In the genomic region with DNA sequence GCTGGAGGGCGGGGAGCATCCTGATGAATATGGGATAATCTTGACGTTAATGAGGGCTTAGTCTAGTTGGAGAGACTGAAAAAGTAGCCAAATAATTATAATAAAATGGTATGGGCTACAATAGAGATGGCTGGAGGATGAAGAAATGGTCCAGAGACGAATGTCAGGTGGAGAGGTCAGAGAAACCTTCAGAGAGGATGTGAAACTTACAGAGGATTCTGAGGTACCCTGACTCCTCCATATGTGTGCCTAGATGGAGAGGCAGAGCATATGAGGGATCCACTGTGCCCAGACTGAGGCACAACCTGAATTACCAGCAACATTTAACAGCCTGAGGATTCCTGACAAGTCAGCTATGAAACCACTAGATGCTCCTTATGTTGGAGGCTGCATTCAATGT, we compare ENCODE assay signal across 29 cellular contexts.
"Had no signal": no experiment of that assay in that cellular context is flagged by ENCODE, and none has a peak within 500 bp of the region (broad histone marks: within the 10 kb centered on the region; RNA-seq: fewer than 3 reads in every experiment).

No MANE protein-coding gene starts in this region.

- H3K4me1 Mint-ChIP-seq: activated CD4-positive, alpha-beta T cell treated with anti-CD3 and anti-CD28 coated beads for 36 hours; nephron progenitor cell; stimulated activated naive B cell treated with anti-CD40 and anti-IgM and Interleukin-4, amounts not matched to agents 10 μg/mL and 1 μg/mL and 100 μg/mL, for 72 hours had no signal

- H3K4me3 ChIP-seq: adrenal gland, body of pancreas, colonic mucosa, esophagus squamous epithelium, left lung, lower lobe of right lung, mucosa of descending colon, psoas muscle, sigmoid colon, stomach, tibial artery, upper lobe of right lung had no signal

- H3K4me3 Mint-ChIP-seq: activated CD4-positive, alpha-beta T cell treated with anti-CD3 and anti-CD28 coated beads for 36 hours; activated naive CD8-positive, alpha-beta T cell; nephron progenitor cell; stimulated activated naive B cell treated with anti-CD40 and anti-IgM and Interleukin-4, amounts not matched to agents 10 μg/mL and 1 μg/mL and 100 μg/mL, for 72 hours had no signal

- H3K9me3 ChIP-seq: adrenal gland, body of pancreas, colonic mucosa, esophagus squamous epithelium, left lung, lower lobe of right lung, mucosa of descending colon, psoas muscle, sigmoid colon, stomach, tibial artery, upper lobe of right lung had no signal

- H3K27me3 ChIP-seq: adrenal gland, body of pancreas, colonic mucosa, esophagus squamous epithelium, left lung, sigmoid colon, stomach, tibial artery, upper lobe of right lung had no signal

- ATAC-seq: activated CD4-positive, alpha-beta T cell treated with anti-CD3 and anti-CD28 coated beads for 36 hours; body of pancreas; left lung; lower lobe of right lung; mucosa of descending colon; psoas muscle; upper lobe of right lung had no signal

- H3K27ac ChIP-seq: adrenal gland, body of pancreas, colonic mucosa, epithelial cell of prostate, esophagus squamous epithelium, left lung, lower lobe of right lung, parathyroid adenoma, psoas muscle, sigmoid colon, stomach, tibial artery, upper lobe of right lung had no signal

- H3K27ac Mint-ChIP-seq: activated CD4-positive, alpha-beta T cell treated with anti-CD3 and anti-CD28 coated beads for 36 hours; activated naive CD8-positive, alpha-beta T cell; nephron progenitor cell; stimulated activated naive B cell treated with anti-CD40 and anti-IgM and Interleukin-4, amounts not matched to agents 10 μg/mL and 1 μg/mL and 100 μg/mL, for 72 hours had no signal

- H3K36me3 Mint-ChIP-seq: activated naive CD8-positive, alpha-beta T cell; stimulated activated naive B cell treated with anti-CD40 and anti-IgM and Interleukin-4, amounts not matched to agents 10 μg/mL and 1 μg/mL and 100 μg/mL, for 72 hours had no signal

- DNase-seq: activated CD4-positive, alpha-beta T cell treated with anti-CD3 and anti-CD28 coated beads for 36 hours; activated CD4-positive, alpha-beta T cell treated with anti-CD3 and anti-CD28 coated beads, Interleukin-2, amount 50 U/mL, for 4 hours; activated CD4-positive, CD25-positive, alpha-beta regulatory T cell; activated effector memory CD4-positive, alpha-beta T cell treated with Interleukin-2 at 50 U/mL for 16 hours; activated naive CD4-positive, alpha-beta T cell treated with Interleukin-2 at 50 U/mL for 16 hours; adrenal gland; aorta; body of pancreas; colonic mucosa; effector CD8-positive, alpha-beta T cell; esophagus squamous epithelium; left lung; lower lobe of right lung; mesendoderm; mucosa of descending colon; nephron progenitor cell; nucleus accumbens; sigmoid colon; small intestine; stimulated activated CD4-positive, alpha-beta T cell treated with anti-CD3 and anti-CD28 coated beads, Interleukin-4, amount 100 ng/mL, for 4 hours; stimulated activated CD8-positive, alpha-beta memory T cell treated with anti-CD3 and anti-CD28 coated beads, Interleukin-4, amount 100 ng/mL, for 48 hours; stimulated activated naive B cell treated with anti-CD40 and anti-IgM and Interleukin-4, amounts not matched to agents 10 μg/mL and 1 μg/mL and 100 μg/mL, for 72 hours; stomach; tibial artery; upper lobe of right lung had no signal

- H3K9me3 Mint-ChIP-seq: nephron progenitor cell had no signal
